24 cellular contexts compared by ENCODE assay signal in the genomic region with DNA sequence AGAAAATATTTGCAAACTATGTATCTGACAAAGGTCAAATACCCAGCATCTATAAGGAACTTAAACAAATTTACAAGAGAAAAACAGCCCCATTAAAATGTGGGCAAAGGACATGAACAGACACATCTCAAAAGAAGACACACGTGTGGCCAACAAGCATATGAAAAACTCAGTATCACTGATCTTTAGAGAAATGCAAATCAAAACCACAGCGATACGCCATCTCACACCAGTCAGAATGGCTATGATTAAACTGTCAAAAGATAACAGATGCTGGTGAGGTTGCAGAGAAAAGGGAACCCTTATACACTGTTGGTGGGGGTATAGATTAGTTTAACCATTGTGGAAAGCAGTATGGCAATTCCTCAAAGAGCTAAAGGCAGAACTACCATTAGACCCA.
"Had no signal": no experiment of that assay in that cellular context is flagged by ENCODE, and none has a peak within 500 bp of the region (broad histone marks: within the 10 kb centered on the region; RNA-seq: fewer than 3 reads in every experiment).

No MANE protein-coding gene starts in this region.

- ATAC-seq: psoas muscle; right cardiac atrium; right lobe of liver; stimulated activated effector memory CD8-positive, alpha-beta T cell treated with anti-CD3 and anti-CD28 coated beads, Interleukin-12 subunit alpha, Interleukin-12 subunit beta, amount 100 ng/mL, for 72 hours; stimulated activated naive B cell treated with anti-CD40 and anti-IgM and Interleukin-4, amounts not matched to agents 10 μg/mL and 1 μg/mL and 100 μg/mL, for 72 hours had no signal

- H3K4me2 ChIP-seq: neural progenitor cell had no signal

- H3K36me3 ChIP-seq: neural progenitor cell, ovary, right lobe of liver, sigmoid colon, stomach, thoracic aorta, thyroid gland, tibial nerve, upper lobe of left lung, vagina had no signal

- DNase-seq: occipital lobe; ovary; posterior cingulate gyrus; psoas muscle; right cardiac atrium; right lobe of liver; sigmoid colon; small intestine; stimulated activated CD4-positive, alpha-beta T cell treated with anti-CD3 and anti-CD28 coated beads, Interleukin-15, amount 100 ng/mL, for 24 hours; stimulated activated CD4-positive, alpha-beta T cell treated with anti-CD3 and anti-CD28 coated beads, Interleukin-2, amount 100 ng/mL, for 24 hours; stimulated activated CD4-positive, alpha-beta T cell treated with anti-CD3 and anti-CD28 coated beads, Interleukin-2, amount 100 ng/mL, for 48 hours; stimulated activated CD4-positive, alpha-beta T cell treated with anti-CD3 and anti-CD28 coated beads, Interleukin-4, amount 100 ng/mL, for 24 hours; stimulated activated naive B cell treated with anti-CD40 and anti-IgM and Interleukin-4, amounts not matched to agents 10 μg/mL and 1 μg/mL and 100 μg/mL, for 72 hours; stimulated activated naive CD4-positive, alpha-beta T cell treated with Interleukin-2 at 50 U/mL for 16 hours; stomach; thyroid gland; trophoblast cell; upper lobe of left lung had no signal

- H3K4me1 ChIP-seq: neural progenitor cell, right lobe of liver, stomach, tibial nerve, upper lobe of left lung, vagina had no signal

- H2AFZ ChIP-seq: neural progenitor cell, parathyroid adenoma had no signal

- H3K79me2 ChIP-seq: parathyroid adenoma had no signal

- H3K4me3 ChIP-seq: neural progenitor cell, ovary, psoas muscle, right lobe of liver, sigmoid colon, stomach, thoracic aorta, thyroid gland, tibial nerve, upper lobe of left lung, vagina had no signal

- H3K27ac ChIP-seq: neural progenitor cell, ovary, parathyroid adenoma, psoas muscle, right lobe of liver, sigmoid colon, stomach, thoracic aorta, thyroid gland, tibial nerve, upper lobe of left lung, vagina had no signal

- H3K9ac ChIP-seq: neural progenitor cell, parathyroid adenoma had no signal

- H3K9me3 ChIP-seq: ovary, psoas muscle, right lobe of liver, sigmoid colon, stomach, thoracic aorta, thyroid gland, upper lobe of left lung, vagina had no signal

- H3K27me3 ChIP-seq: neural progenitor cell, ovary, right lobe of liver, sigmoid colon, stomach, thyroid gland, tibial nerve, upper lobe of left lung, vagina had no signal
